ENCODE assay signal across 25 cellular contexts in genomic region chr17:76906463-76906862, GRCh38. TPM values are rescaled to one million over a fixed set of nuclear protein-coding genes. Genes with fewer than 3 reads are reported as not detected.
"Had no signal": no experiment of that assay in that cellular context is flagged by ENCODE, and none has a peak within 500 bp of the region (broad histone marks: within the 10 kb centered on the region; RNA-seq: fewer than 3 reads in every experiment).

No MANE protein-coding gene starts in this region.

- H3K27me3 ChIP-seq: colonic mucosa, dorsolateral prefrontal cortex had no signal

- H3K4me3 Mint-ChIP-seq: dendritic cell treated with granulocyte-macrophage colony-stimulating factor and Interleukin-4, amounts not matched to agents 40 ng/mL and 50 ng/mL, for 4 days; effector memory CD8-positive, alpha-beta T cell; endodermal cell had no signal

- H3K36me3 ChIP-seq: colonic mucosa, esophagus muscularis mucosa, esophagus squamous epithelium, gastrocnemius medialis, gastroesophageal sphincter, heart left ventricle, heart right ventricle had no signal

- DNase-seq: colonic mucosa; cortex of kidney; dermis blood vessel endothelial cell; dorsolateral prefrontal cortex; effector CD4-positive, alpha-beta T cell; effector CD8-positive, alpha-beta T cell; effector memory CD4-positive, alpha-beta T cell; effector memory CD8-positive, alpha-beta T cell; endodermal cell; erythroblast; esophagus squamous epithelium; foreskin fibroblast; foreskin keratinocyte; foreskin melanocyte; gastrocnemius medialis; glutamatergic neuron; head of caudate nucleus; heart left ventricle; heart right ventricle had no signal

- H3K9me3 Mint-ChIP-seq: dendritic cell treated with granulocyte-macrophage colony-stimulating factor and Interleukin-4, amounts not matched to agents 40 ng/mL and 50 ng/mL, for 4 days; effector memory CD8-positive, alpha-beta T cell; endodermal cell had no signal

- H3K9me3 ChIP-seq: colonic mucosa, esophagus squamous epithelium, gastrocnemius medialis, gastroesophageal sphincter had no signal

- H3K4me3 ChIP-seq: colonic mucosa, coronary artery, dorsolateral prefrontal cortex, esophagus muscularis mucosa, esophagus squamous epithelium, gastrocnemius medialis, gastroesophageal sphincter, heart left ventricle, heart right ventricle had no signal

- H3K27ac Mint-ChIP-seq: dendritic cell treated with granulocyte-macrophage colony-stimulating factor and Interleukin-4, amounts not matched to agents 40 ng/mL and 50 ng/mL, for 4 days; effector memory CD8-positive, alpha-beta T cell; endodermal cell had no signal

- H3K4me1 Mint-ChIP-seq: endodermal cell had no signal

- H3K27ac ChIP-seq: colonic mucosa, coronary artery, epithelial cell of prostate, esophagus muscularis mucosa, esophagus squamous epithelium, foreskin keratinocyte, gastrocnemius medialis, gastroesophageal sphincter, heart left ventricle, heart right ventricle had no signal

- H3K4me1 ChIP-seq: colonic mucosa, foreskin keratinocyte, gastrocnemius medialis, gastroesophageal sphincter had no signal

- ATAC-seq: effector memory CD8-positive, alpha-beta T cell; esophagus mucosa; foreskin keratinocyte; gastrocnemius medialis; gastroesophageal sphincter; heart left ventricle; heart right ventricle had no signal

RNA-seq across cellular contexts. Expression of gene MGAT5B, which starts 38.3 kb away (rescaled TPM):
- total RNA-seq: gastrocnemius medialis had no signal
